Comparison of ENCODE assay signal across 27 cellular contexts in genomic region chr12:40917561-40917960, GRCh38.
"Had no signal": no experiment of that assay in that cellular context is flagged by ENCODE, and none has a peak within 500 bp of the region (broad histone marks: within the 10 kb centered on the region; RNA-seq: fewer than 3 reads in every experiment).

No MANE protein-coding gene starts in this region.

- H3K27ac ChIP-seq: ascending aorta, breast epithelium, epithelial cell of prostate, esophagus squamous epithelium, gastroesophageal sphincter, heart right ventricle, hepatocyte had no signal

- H3K9me3 ChIP-seq: ascending aorta, breast epithelium, esophagus squamous epithelium, gastroesophageal sphincter, heart right ventricle had no signal

- ATAC-seq: activated CD4-positive, alpha-beta T cell treated with anti-CD3 and anti-CD28 coated beads for 36 hours; activated CD8-positive, alpha-beta memory T cell treated with anti-CD3 and anti-CD28 coated beads, Interleukin-2, amount 10 ng/mL, durations not matched to agents 7 days and 5 days; activated CD8-positive, alpha-beta T cell treated with anti-CD3 and anti-CD28 coated beads, Interleukin-2, amount 10 ng/mL, durations not matched to agents 7 days and 5 days; activated naive CD4-positive, alpha-beta T cell treated with anti-CD3 and anti-CD28 coated beads, Interleukin-2, amount 50 U/mL, for 72 hours; activated T-cell treated with anti-CD3 and anti-CD28 coated beads, Interleukin-2, amount 50 U/mL, for 72 hours; gastroesophageal sphincter; heart right ventricle had no signal

- H3K79me2 ChIP-seq: hepatocyte had no signal

- H2AFZ ChIP-seq: hepatocyte had no signal

- H3K4me1 ChIP-seq: ascending aorta, breast epithelium, esophagus squamous epithelium, gastroesophageal sphincter, heart right ventricle had no signal

- H3K4me2 ChIP-seq: hepatocyte had no signal

- DNase-seq: activated CD4-positive, alpha-beta memory T cell treated with anti-CD3 and anti-CD28 coated beads for 36 hours; activated CD4-positive, alpha-beta T cell treated with anti-CD3 and anti-CD28 coated beads for 36 hours; activated CD4-positive, alpha-beta T cell treated with anti-CD3 and anti-CD28 coated beads, Interleukin-2, amount 10 ng/mL, durations not matched to agents 24 days and 14 days; activated CD4-positive, CD25-positive, alpha-beta regulatory T cell; activated CD4-positive, CD25-positive, alpha-beta regulatory T cell treated with anti-CD3 and anti-CD28 coated beads, Interleukin-2, amount 50 U/mL, for 72 hours; activated CD8-positive, alpha-beta memory T cell treated with anti-CD3 and anti-CD28 coated beads, Interleukin-2, amount 10 ng/mL, durations not matched to agents 7 days and 5 days; activated CD8-positive, alpha-beta memory T cell treated with anti-CD3 and anti-CD28 coated beads, Interleukin-2, amount 50 U/mL, for 4 hours; activated CD8-positive, alpha-beta T cell treated with anti-CD3 and anti-CD28 coated beads, Interleukin-2, amount 10 ng/mL, durations not matched to agents 7 days and 5 days; activated gamma-delta T cell; activated naive CD4-positive, alpha-beta T cell; activated naive CD4-positive, alpha-beta T cell treated with anti-CD3 and anti-CD28 coated beads, Interleukin-2, amount 10 ng/mL, durations not matched to agents 7 days and 5 days; activated naive CD8-positive, alpha-beta T cell treated with anti-CD3 and anti-CD28 coated beads, Interleukin-2, amount 10 ng/mL, durations not matched to agents 7 days and 5 days; activated T-cell treated with anti-CD3 and anti-CD28 coated beads, Interleukin-2, amount 50 U/mL, for 1 hour; activated T-cell treated with anti-CD3 and anti-CD28 coated beads, Interleukin-2, amount 50 U/mL, for 72 hours; cortex of kidney; dermis blood vessel endothelial cell; effector CD8-positive, alpha-beta T cell; esophagus squamous epithelium; foreskin melanocyte; heart right ventricle; T1000 had no signal

- H3K36me3 ChIP-seq: ascending aorta, breast epithelium, esophagus squamous epithelium, heart right ventricle had no signal

- H3K4me3 ChIP-seq: ascending aorta, breast epithelium, esophagus squamous epithelium, gastroesophageal sphincter, heart right ventricle, hepatocyte had no signal

- H3K27me3 ChIP-seq: ascending aorta, breast epithelium, esophagus squamous epithelium, gastroesophageal sphincter, hepatocyte had no signal
